In genomic region chr10:48976208-48976607, GRCh38 we compare ENCODE assay signal across 11 cellular contexts. TPM values are rescaled to one million over a fixed set of nuclear protein-coding genes. Genes with fewer than 3 reads are reported as not detected.
DNase-seq lines count a peak whose midpoint lies in the region; ATAC-seq, FAIRE-seq and TF ChIP-seq lines count a peak whose summit lies in the region.
"Had no signal": no experiment of that assay in that cellular context is flagged by ENCODE, and none has a peak within 500 bp of the region (broad histone marks: within the 10 kb centered on the region; RNA-seq: fewer than 3 reads in every experiment).

No MANE protein-coding gene starts in this region.

- H3K36me3 Mint-ChIP-seq in naive thymus-derived CD4-positive, alpha-beta T cell = no peaks in the 10 kb centered on the region
- no peaks in the 10 kb centered on the region for H3K36me3 Mint-ChIP-seq in CD8-positive, alpha-beta memory T cell
- H3K36me3 Mint-ChIP-seq: activated naive CD8-positive, alpha-beta T cell had no signal

- H3K9me3 Mint-ChIP-seq in naive thymus-derived CD4-positive, alpha-beta T cell = peaks cover 0 to 1% (median 0%) of the 10 kb centered on the region in 11 donors
- no peaks in the 10 kb centered on the region for H3K9me3 Mint-ChIP-seq in CD8-positive, alpha-beta memory T cell

- H3K36me3 ChIP-seq in adipocyte (ENCODE audit: control insufficient read depth, insufficient read depth, low read length, severe bottlenecking) (no peaks in the 10 kb centered on the region), kidney (ENCODE audit: control insufficient read depth in 1 of 2, insufficient read depth in 2 of 2, low read length in 2 of 2) (no peaks in the 10 kb centered on the region)
- H3K36me3 ChIP-seq in naive thymus-derived CD4-positive, alpha-beta T cell (ENCODE audit: control insufficient read depth in 2 of 3, insufficient read depth in 3 of 3, low read length in 3 of 3) = no peaks in the 10 kb centered on the region
- no peaks in the 10 kb centered on the region for H3K36me3 ChIP-seq in CD8-positive, alpha-beta memory T cell (ENCODE audit: insufficient read depth, low read length)

- no peak for TF ChIP-seq POLR2A in H54 (IDR thresholded peaks at IDR 0.05; ENCODE audit: low read depth, low read length)

- POLR2A ChIA-PET in AG04450 (lab: Yijun Ruan, JAX) = no interaction called here
- POLR2A ChIA-PET in naive thymus-derived CD4-positive, alpha-beta T cell (lab: Charles Lee) = no interaction called here
- POLR2A ChIA-PET in CD8-positive, alpha-beta memory T cell (lab: Charles Lee) = no interaction called here

- DNase-seq in AG04450 (ENCODE audit: low read depth, low spot score) (no peak), H54 (ENCODE audit: insufficient read length, low spot score) (peak; percentile 15), adipocyte (ENCODE audit: low read depth) (peak; percentile 51), kidney (no peak)
- no peak for DNase-seq in naive thymus-derived CD4-positive, alpha-beta T cell
- DNase-seq in CD8-positive, alpha-beta memory T cell = no peak
- no peak for DNase-seq in stimulated activated CD4-positive, alpha-beta T cell treated with anti-CD3 and anti-CD28 coated beads, Interleukin-1b, Interleukin-23, amount 100 ng/mL, for 48 hours
- DNase-seq: SIG-M5; stimulated activated CD4-positive, alpha-beta T cell treated with anti-CD3 and anti-CD28 coated beads, Interleukin-4, amount 100 ng/mL, for 1 hour had no signal

- TF ChIP-seq CTCF in AG04450 (IDR thresholded peaks at IDR 0.05; ENCODE audit: low read depth, low read length) (peak; percentile 23; the same call in 1 of the 2 replicates), kidney (IDR thresholded peaks at IDR 0.05; ENCODE audit: borderline replicate concordance, extremely low read depth, insufficient read depth) (peak; percentile 36)

- H3K4me1 ChIP-seq in adipocyte (ENCODE audit: control insufficient read depth, insufficient read depth, low read length) (no peaks in the 10 kb centered on the region), kidney (ENCODE audit: control insufficient read depth in 1 of 2, insufficient read depth in 1 of 2, low read depth in 1 of 2, low read length in 2 of 2) (no peaks in the 10 kb centered on the region)
- H3K4me1 ChIP-seq in naive thymus-derived CD4-positive, alpha-beta T cell (ENCODE audit: control insufficient read depth in 2 of 2, insufficient read depth in 2 of 2, low read length in 2 of 2) = no peaks in the 10 kb centered on the region
- no peaks in the 10 kb centered on the region for H3K4me1 ChIP-seq in CD8-positive, alpha-beta memory T cell (ENCODE audit: insufficient read depth, low read length)

- no peak overlapping the region for H3K27ac ChIP-seq in AG04450 (ENCODE audit: low read depth, low read length)
- H3K27ac ChIP-seq in kidney (ENCODE audit: low read depth in 2 of 2, low read length in 2 of 2) = no peak overlapping the region
- H3K27ac ChIP-seq in naive thymus-derived CD4-positive, alpha-beta T cell (ENCODE audit: low read depth, low read length) = no peak overlapping the region
- no peak overlapping the region for H3K27ac ChIP-seq in CD8-positive, alpha-beta memory T cell (ENCODE audit: low read depth, low read length)

- no peak overlapping the region for H3K9ac ChIP-seq in adipocyte (ENCODE audit: low read length)
- H3K9ac ChIP-seq in kidney (ENCODE audit: low read length in 2 of 2) = no peak overlapping the region

- ATAC-seq in naive thymus-derived CD4-positive, alpha-beta T cell = no peak
- ATAC-seq in HG03521 (IDR thresholded peaks at IDR 0.05; ENCODE audit: unreplicated experiment) = no peak

- peaks cover 7% of the 10 kb centered on the region for H3K27me3 ChIP-seq in AG04450 (ENCODE audit: control insufficient read depth, insufficient read depth, low read length)
- H3K27me3 ChIP-seq in adipocyte (replicated peaks; ENCODE audit: control insufficient read depth, insufficient read depth, low read length) = peaks cover 27% of the 10 kb centered on the region
- H3K27me3 ChIP-seq in naive thymus-derived CD4-positive, alpha-beta T cell (ENCODE audit: control insufficient read depth in 2 of 2, insufficient read depth in 2 of 2, low read length in 2 of 2) = no peaks in the 10 kb centered on the region
- no peaks in the 10 kb centered on the region for H3K27me3 ChIP-seq in CD8-positive, alpha-beta memory T cell (ENCODE audit: insufficient read depth, low read length, poor library complexity, severe bottlenecking)

- H3K9me3 ChIP-seq in AG04450 (ENCODE audit: control insufficient read depth, insufficient read depth, low read length) = peaks cover 2% of the 10 kb centered on the region; the same call in 1 of the 2 replicates
- H3K9me3 ChIP-seq in adipocyte (ENCODE audit: control insufficient read depth, low read length) = peaks cover 4% of the 10 kb centered on the region
- no peaks in the 10 kb centered on the region for H3K9me3 ChIP-seq in kidney (ENCODE audit: control insufficient read depth in 1 of 2, low read length in 2 of 2)
- no peaks in the 10 kb centered on the region for H3K9me3 ChIP-seq in naive thymus-derived CD4-positive, alpha-beta T cell (ENCODE audit: control insufficient read depth in 2 of 3, low read length in 3 of 3)
- H3K9me3 ChIP-seq in CD8-positive, alpha-beta memory T cell (ENCODE audit: low read length) = no peaks in the 10 kb centered on the region

- peaks cover 0 to 2% (median 0%) of the 10 kb centered on the region in 7 donors for H3K4me1 Mint-ChIP-seq in naive thymus-derived CD4-positive, alpha-beta T cell
- no peaks in the 10 kb centered on the region for H3K4me1 Mint-ChIP-seq in CD8-positive, alpha-beta memory T cell

- no peak overlapping the region for H3K4me3 Mint-ChIP-seq in naive thymus-derived CD4-positive, alpha-beta T cell
- no peak overlapping the region for H3K4me3 Mint-ChIP-seq in CD8-positive, alpha-beta memory T cell
- H3K4me3 Mint-ChIP-seq: activated naive CD8-positive, alpha-beta T cell had no signal

- intact Hi-C loops in kidney (cut with DNase I) = loop anchor here (10.0 kb wide), 1 partner anchor 189 kb away; no protein-coding TSS in a partner anchor
- intact Hi-C loops in naive thymus-derived CD4-positive, alpha-beta T cell (cut with micrococcal nuclease) = no loop called here

- CTCF ChIA-PET in AG04450 (lab: Charles Lee) = interaction anchor here (0.6 to 1.3 kb wide), 3 partner anchors 188 to 543 kb away, joined by 3 to 7 read pairs (median 3); no protein-coding TSS in a partner anchor
- CTCF ChIA-PET in naive thymus-derived CD4-positive, alpha-beta T cell (lab: Charles Lee) = no interaction called here
- CTCF ChIA-PET in CD8-positive, alpha-beta memory T cell (lab: Charles Lee) = no interaction called here

- no peak overlapping the region for H3K4me3 ChIP-seq in AG04450 (ENCODE audit: low read depth, low read length)
- no peak overlapping the region for H3K4me3 ChIP-seq in adipocyte (ENCODE audit: low read length)
- H3K4me3 ChIP-seq in kidney (ENCODE audit: low read length in 2 of 2) = no peak overlapping the region
- H3K4me3 ChIP-seq in naive thymus-derived CD4-positive, alpha-beta T cell (ENCODE audit: low read length) = no peak overlapping the region
- H3K4me3 ChIP-seq in CD8-positive, alpha-beta memory T cell (ENCODE audit: low read length) = no peak overlapping the region

- FAIRE-seq in H54 (lab: Jason Lieb, UNC) (no peak), kidney (lab: Jason Lieb, UNC) (no peak)

- peaks cover 0 to 4% (median 3%) of the 10 kb centered on the region in 5 donors for H3K27me3 Mint-ChIP-seq in naive thymus-derived CD4-positive, alpha-beta T cell
- H3K27me3 Mint-ChIP-seq in CD8-positive, alpha-beta memory T cell = peaks cover 5% of the 10 kb centered on the region in 2 donors

- H3K27ac Mint-ChIP-seq in naive thymus-derived CD4-positive, alpha-beta T cell = no peak overlapping the region
- no peak overlapping the region for H3K27ac Mint-ChIP-seq in CD8-positive, alpha-beta memory T cell
- H3K27ac Mint-ChIP-seq: activated naive CD8-positive, alpha-beta T cell had no signal

RNA-seq across cellular contexts. Expression of gene LRRC18, which starts 36.6 kb away (rescaled TPM):
- polyA plus RNA-seq in AG04450 (2011; rRNA removed) (not detected in 2 replicates), kidney (ENCODE audit: insufficient read depth, low read depth, low replicate concordance) (not detected)
- not detected in 2 replicates for polyA minus RNA-seq in AG04450 (2011; rRNA and poly(A)+ RNA removed)
- not detected for total RNA-seq in kidney
- not detected for total RNA-seq in naive thymus-derived CD4-positive, alpha-beta T cell
- polyA plus RNA-seq in naive thymus-derived CD4-positive, alpha-beta T cell = not detected
- not detected for total RNA-seq in CD8-positive, alpha-beta memory T cell
- polyA plus RNA-seq in CD8-positive, alpha-beta memory T cell = not detected

Comparison
In these comparisons a context has a peak if more than half of its experiments do, and no peak if none do; other contexts are left out.
1. DNase-seq: peak in H54 (single experiment) and adipocyte (single experiment); none in AG04450 (single experiment), kidney (single experiment), naive thymus-derived CD4-positive, alpha-beta T cell (0 of 9), CD8-positive, alpha-beta memory T cell (0 of 5) and stimulated activated CD4-positive, alpha-beta T cell treated with anti-CD3 and anti-CD28 coated beads, Interleukin-1b, Interleukin-23, amount 100 ng/mL, for 48 hours (single experiment).